ENCODE assay signal across 10 cellular contexts in genomic region chr6:24974182-24975171, GRCh38. TPM values are rescaled to one million over a fixed set of nuclear protein-coding genes. Genes with fewer than 3 reads are reported as not detected.
DNase-seq lines count a peak whose midpoint lies in the region; ATAC-seq and TF ChIP-seq lines count a peak whose summit lies in the region.
"Had no signal": no experiment of that assay in that cellular context is flagged by ENCODE, and none has a peak within 500 bp of the region (broad histone marks: within the 10 kb centered on the region; RNA-seq: fewer than 3 reads in every experiment).

No MANE protein-coding gene starts in this region.

- in situ Hi-C loops in brain microvascular endothelial cell (cut with HindIII; ENCODE audit: low pct_ligation_motif_present, low sequenced_read_pairs): no loop called here

- H3K36me3 ChIP-seq in right lobe of liver (no peaks in the 10 kb centered on the region), brain microvascular endothelial cell (replicated peaks) (no peaks in the 10 kb centered on the region)

- CTCF ChIA-PET in activated B cell treated with CpG ODN at 0.5 μM for 24 hours (lab: Charles Lee): interaction anchor here (0.7 to 3.2 kb wide), 4 partner anchors 17 to 118 kb away, joined by 3 to 19 read pairs (median 6); no protein-coding TSS in a partner anchor

- peak; percentile 97 for ATAC-seq in activated CD4-positive, CD25-positive, alpha-beta regulatory T cell treated with anti-CD3 and anti-CD28 coated beads, Interleukin-2, amount 50 U/mL, for 24 hours
- ATAC-seq in HG03175 (IDR thresholded peaks at IDR 0.05; ENCODE audit: unreplicated experiment) (peak; percentile 97), activated B cell treated with CpG ODN at 0.5 μM for 24 hours (ENCODE audit: low read depth) (peak; percentile 81), right lobe of liver (no peak)

- intact Hi-C loops in activated B cell treated with CpG ODN at 0.5 μM for 24 hours (cut with micrococcal nuclease) (loop anchor here (2.0 to 5.0 kb wide), 4 partner anchors 14 to 37 kb away; partner anchors contain the start of gene RIPOR2), right lobe of liver (cut with DNase I) (no loop called here)

- no peak overlapping the region for H3K4me3 ChIP-seq in right lobe of liver
- no peak overlapping the region for H3K4me3 ChIP-seq in brain microvascular endothelial cell (ENCODE audit: low read depth, low read length)

- no peak for TF ChIP-seq CTCF in activated B cell treated with CpG ODN at 0.5 μM for 24 hours (IDR thresholded peaks at IDR 0.05)
- no peak for TF ChIP-seq CTCF in right lobe of liver (IDR thresholded peaks at IDR 0.05)
- no peak for TF ChIP-seq CTCF in brain microvascular endothelial cell (IDR thresholded peaks at IDR 0.05; ENCODE audit: low read depth, low read length, missing control alignments)

- H3K27ac ChIP-seq in right lobe of liver: no peak overlapping the region
- H3K27ac ChIP-seq in brain microvascular endothelial cell: no peak overlapping the region
- H3K27ac ChIP-seq: 22Rv1 had no signal

- H3K27ac Mint-ChIP-seq in activated B cell treated with CpG ODN at 0.5 μM for 24 hours: peak overlapping the region; percentile 89

- DNase-seq in activated CD4-positive, CD25-positive, alpha-beta regulatory T cell treated with anti-CD3 and anti-CD28 coated beads, Interleukin-2, amount 50 U/mL, for 72 hours: no peak
- no peak for DNase-seq in activated B cell treated with CpG ODN at 0.5 μM for 24 hours
- DNase-seq in stimulated activated CD4-positive, alpha-beta T cell treated with anti-CD3 and anti-CD28 coated beads, Interleukin-1b, Interleukin-23, amount 100 ng/mL, for 48 hours: peak; percentile 62
- no peak for DNase-seq in putamen (ENCODE audit: low spot score)
- DNase-seq in right lobe of liver: no peak
- no peak for DNase-seq in brain microvascular endothelial cell
- DNase-seq: islet precursor cell had no signal

- peak overlapping the region; percentile 64 for H3K4me3 Mint-ChIP-seq in activated B cell treated with CpG ODN at 0.5 μM for 24 hours

- no peaks in the 10 kb centered on the region for H3K27me3 Mint-ChIP-seq in activated B cell treated with CpG ODN at 0.5 μM for 24 hours

- 76% methylated on average over 7 of the region's 7 CpGs for WGBS in right lobe of liver (ENCODE audit: insufficient coverage, low coverage, low lambda C conversion rate, missing lambda C conversion rate)

- TF ChIP-seq POLR2A in right lobe of liver (IDR thresholded peaks at IDR 0.05): no peak

- POLR2A ChIA-PET in activated B cell treated with CpG ODN at 0.5 μM for 24 hours (lab: Charles Lee): interaction anchor here (0.6 to 1.8 kb wide), 4 partner anchors 8 to 52 kb away, joined by 3 to 6 read pairs (median 5); no protein-coding TSS in a partner anchor

- no peaks in the 10 kb centered on the region for H3K9me3 ChIP-seq in right lobe of liver

- H3K36me3 Mint-ChIP-seq in activated B cell treated with CpG ODN at 0.5 μM for 24 hours (ENCODE audit: low read depth): peaks cover 82% of the 10 kb centered on the region

- H3K4me1 ChIP-seq in right lobe of liver: no peaks in the 10 kb centered on the region

- no peaks in the 10 kb centered on the region for H3K9me3 Mint-ChIP-seq in activated B cell treated with CpG ODN at 0.5 μM for 24 hours

- H3K27me3 ChIP-seq in right lobe of liver (no peaks in the 10 kb centered on the region), brain microvascular endothelial cell (replicated peaks) (no peaks in the 10 kb centered on the region)

- peaks cover 80% of the 10 kb centered on the region for H3K4me1 Mint-ChIP-seq in activated B cell treated with CpG ODN at 0.5 μM for 24 hours

RNA-seq across cellular contexts. Expression of gene RIPOR2, which starts 38.7 kb away (rescaled TPM):
- total RNA-seq in activated B cell treated with CpG ODN at 0.5 μM for 24 hours (260 and 302 TPM in 2 replicates), right lobe of liver (1 to 10 TPM; 1.8 to 4.6 (median 3.5) TPM)

Comparison
In these comparisons a context has a peak if more than half of its experiments do, and no peak if none do; other contexts are left out.
1. ATAC-seq: peak in activated CD4-positive, CD25-positive, alpha-beta regulatory T cell treated with anti-CD3 and anti-CD28 coated beads, Interleukin-2, amount 50 U/mL, for 24 hours (2 of 2), HG03175 (single experiment) and activated B cell treated with CpG ODN at 0.5 μM for 24 hours (single experiment); none in right lobe of liver (0 of 4).
2. RNA of gene RIPOR2, which starts 38.7 kb away (total RNA-seq): 260 to 302 TPM in activated B cell treated with CpG ODN at 0.5 μM for 24 hours; 1.8 to 4.6 TPM in right lobe of liver; every median in the first group is over 10 times any median in the second.